ENCODE assay signal across 9 cellular contexts in genomic region chr6:163438940-163439335, GRCh38. TPM values are rescaled to one million over a fixed set of nuclear protein-coding genes. Genes with fewer than 3 reads are reported as not detected.
DNase-seq lines count a peak whose midpoint lies in the region; ATAC-seq, FAIRE-seq and TF ChIP-seq lines count a peak whose summit lies in the region.
"Had no signal": no experiment of that assay in that cellular context is flagged by ENCODE, and none has a peak within 500 bp of the region (broad histone marks: within the 10 kb centered on the region; RNA-seq: fewer than 3 reads in every experiment).

No MANE protein-coding gene starts in this region.

- H3K27ac Mint-ChIP-seq in type B pancreatic cell: no peak overlapping the region

- no peak overlapping the region for H2AFZ ChIP-seq in SK-N-SH (ENCODE audit: low read depth)

- H3K27ac ChIP-seq in SK-N-SH (ENCODE audit: low read depth in 2 of 2, low read length in 1 of 2): no peak overlapping the region
- H3K27ac ChIP-seq: skin epidermis had no signal

- H3K36me3 Mint-ChIP-seq in type B pancreatic cell: peaks cover 9% of the 10 kb centered on the region

- DNase-seq in BE2C: peak; percentile 90
- DNase-seq in SK-N-SH: peak; percentile 48
- no peak for DNase-seq in NCI-H1930 (lab: John Stamatoyannopoulos, UW)
- DNase-seq in superior temporal gyrus (ENCODE audit: extremely low spot score): no peak
- no peak for DNase-seq in type B pancreatic cell (ENCODE audit: extremely low spot score, unreplicated experiment)

- H3K9ac ChIP-seq in SK-N-SH: no peak overlapping the region

- POLR2A ChIA-PET in SK-N-SH (lab: Yijun Ruan, JAX): no interaction called here

- H3K27me3 ChIP-seq in BE2C: no peaks in the 10 kb centered on the region
- no peaks in the 10 kb centered on the region for H3K27me3 ChIP-seq in SK-N-SH (ENCODE audit: insufficient read depth)

- peaks cover 91% of the 10 kb centered on the region for H4K20me1 ChIP-seq in SK-N-SH (ENCODE audit: insufficient read depth)

- H3K4me1 ChIP-seq in BE2C: peaks cover 9% of the 10 kb centered on the region
- peaks cover 0 to 2% of the 10 kb centered on the region in 2 experiments; a peak in 1 of 4 replicates for H3K4me1 ChIP-seq in SK-N-SH (ENCODE audit: control insufficient read depth in 1 of 2, insufficient read depth in 2 of 2, low read depth in 1 of 2, low read length in 1 of 2)

- CTCF ChIA-PET in SK-N-SH (lab: Yijun Ruan, JAX): interaction anchor here (1.3 kb wide), 1 partner anchor 10 kb away, joined by 3 read pairs; no protein-coding TSS in a partner anchor

- H3K79me2 ChIP-seq in SK-N-SH (ENCODE audit: insufficient read depth): peaks cover 99% of the 10 kb centered on the region

- FAIRE-seq in islet of Langerhans (lab: Jason Lieb, UNC): peak; percentile 9

- H3K27me3 Mint-ChIP-seq in type B pancreatic cell: no peaks in the 10 kb centered on the region

- ATAC-seq in GM18861 (IDR thresholded peaks at IDR 0.05; ENCODE audit: unreplicated experiment) (peak; percentile 43), GM18502 (IDR thresholded peaks at IDR 0.05; ENCODE audit: poor library complexity, unreplicated experiment) (no peak)

- no peaks in the 10 kb centered on the region for H3K9me2 ChIP-seq in SK-N-SH

- no peak overlapping the region for H3K4me2 ChIP-seq in SK-N-SH

- TF ChIP-seq EP300 in SK-N-SH (IDR thresholded peaks at IDR 0.05; ENCODE audit: borderline replicate concordance in 1 of 2, low read depth in 1 of 2, low read length in 1 of 2): no peak

- H3K4me1 Mint-ChIP-seq in type B pancreatic cell (ENCODE audit: unreplicated experiment): peaks cover 30% of the 10 kb centered on the region

- TF ChIP-seq CTCF in BE2C (IDR thresholded peaks at IDR 0.05; ENCODE audit: low read depth, low read length) (no peak), SK-N-SH (IDR thresholded peaks at IDR 0.05) (no peak), type B pancreatic cell (conservative IDR thresholded peaks at IDR 0.05) (no peak)

- no peaks in the 10 kb centered on the region for H3F3A ChIP-seq in SK-N-SH (replicated peaks; ENCODE audit: insufficient read depth)

- H3K4me3 Mint-ChIP-seq in type B pancreatic cell: no peak overlapping the region

- H3K9me3 Mint-ChIP-seq in type B pancreatic cell: peaks cover 4% of the 10 kb centered on the region

- H3K9me3 ChIP-seq in BE2C (no peaks in the 10 kb centered on the region), SK-N-SH (no peaks in the 10 kb centered on the region)

- H3K36me3 ChIP-seq in BE2C (no peaks in the 10 kb centered on the region), SK-N-SH (replicated peaks in 1 of 2; ENCODE audit: control insufficient read depth in 1 of 2, insufficient read depth in 2 of 2, low read length in 1 of 2) (no peaks in the 10 kb centered on the region)

- no peak overlapping the region for H3K4me3 ChIP-seq in BE2C (ENCODE audit: low read depth, low read length)
- no peak overlapping the region for H3K4me3 ChIP-seq in SK-N-SH (ENCODE audit: low read depth in 2 of 2, low read length in 1 of 2)
- H3K4me3 ChIP-seq: skin epidermis had no signal

- TF ChIP-seq RAD21 in SK-N-SH (IDR thresholded peaks at IDR 0.05; ENCODE audit: low read length): no peak

- WGBS in SK-N-SH (ENCODE audit: low lambda C conversion rate): 86% methylated on average over 4 of the region's 4 CpGs

TF ChIP-seq in SK-N-SH, 30 proteins besides CTCF, POLR2A, EP300 and RAD21:
- TF ChIP-seq GATA2 (CRISPR knock-in tag; IDR thresholded peaks at IDR 0.05): peak; percentile 72
- peak; percentile 78 for TF ChIP-seq NFIC (IDR thresholded peaks at IDR 0.05; ENCODE audit: borderline replicate concordance)
- peak; percentile 56; the same call in 1 of the 2 replicates for TF ChIP-seq RCOR1 (IDR thresholded peaks at IDR 0.05; ENCODE audit: low read length)
- no peak for TF ChIP-seq FOSL2 (IDR thresholded peaks at IDR 0.05; ENCODE audit: borderline replicate concordance, low read depth)
- no peak for TF ChIP-seq ELF1 (IDR thresholded peaks at IDR 0.05)
TF ChIP-seq in SK-N-SH: peak in this region for 3.

RNA-seq across cellular contexts. Expression of gene QKI, which starts 24.4 kb away (rescaled TPM):
- polyA plus RNA-seq in BE2C (2012; ENCODE audit: insufficient read depth, insufficient read length, low read depth): 42.1 TPM
- 51.1 and 67.2 TPM in 2 replicates for polyA plus RNA-seq in SK-N-SH (2012; rRNA removed)
- polyA plus RNA-seq in SK-N-SH (2012; cell fraction: cytosol; rRNA removed): 51.1 and 60.4 TPM in 2 replicates
- polyA plus RNA-seq in SK-N-SH (2012; cell fraction: nucleus; rRNA removed): 38.2 and 48.8 TPM in 2 replicates
- total RNA-seq in type B pancreatic cell (ENCODE audit: low replicate concordance): 50.4 and 150 TPM in 2 replicates

Comparison
In these comparisons a context has a peak if more than half of its experiments do, and no peak if none do; other contexts are left out.
1. DNase-seq: peak in BE2C (single experiment) and SK-N-SH (single experiment); none in NCI-H1930 (0 of 2), superior temporal gyrus (single experiment) and type B pancreatic cell (single experiment).